ENCODE assay signal across 1 cellular context in genomic region chr11:66881436-66881835, GRCh38.
TF ChIP-seq lines count a peak whose summit lies in the region.

No MANE protein-coding gene starts in this region.

TF ChIP-seq in IMR-90, 13 proteins besides CTCF, POLR2A, EP300 and RAD21:
- TF ChIP-seq MAFK (IDR thresholded peaks at IDR 0.05; ENCODE audit: low read depth, low read length) (no peak), NFE2L2 (IDR thresholded peaks at IDR 0.05; ENCODE audit: low read depth, low read length) (no peak), CHD1 (IDR thresholded peaks at IDR 0.05; ENCODE audit: low read depth, low read length) (no peak), RCOR1 (IDR thresholded peaks at IDR 0.05; ENCODE audit: insufficient replicate concordance, low read length) (no peak), BHLHE40 (IDR thresholded peaks at IDR 0.05; ENCODE audit: low read depth, low read length) (no peak), RFX5 (IDR thresholded peaks at IDR 0.05; ENCODE audit: low read depth, low read length) (no peak), ELK1 (IDR thresholded peaks at IDR 0.05; ENCODE audit: borderline replicate concordance, low read depth, low read length) (no peak), SMC3 (IDR thresholded peaks at IDR 0.05; ENCODE audit: low read depth, low read length) (no peak), USF2 (IDR thresholded peaks at IDR 0.05; ENCODE audit: low read depth, low read length) (no peak), CEBPB (IDR thresholded peaks at IDR 0.05; ENCODE audit: low read depth, low read length) (no peak), FOS (IDR thresholded peaks at IDR 0.05; ENCODE audit: low read depth, low read length) (no peak), MAZ (IDR thresholded peaks at IDR 0.05; ENCODE audit: borderline replicate concordance, low read depth, low read length) (no peak)
